ENCODE assay signal across 1 cellular context in the genomic region with DNA sequence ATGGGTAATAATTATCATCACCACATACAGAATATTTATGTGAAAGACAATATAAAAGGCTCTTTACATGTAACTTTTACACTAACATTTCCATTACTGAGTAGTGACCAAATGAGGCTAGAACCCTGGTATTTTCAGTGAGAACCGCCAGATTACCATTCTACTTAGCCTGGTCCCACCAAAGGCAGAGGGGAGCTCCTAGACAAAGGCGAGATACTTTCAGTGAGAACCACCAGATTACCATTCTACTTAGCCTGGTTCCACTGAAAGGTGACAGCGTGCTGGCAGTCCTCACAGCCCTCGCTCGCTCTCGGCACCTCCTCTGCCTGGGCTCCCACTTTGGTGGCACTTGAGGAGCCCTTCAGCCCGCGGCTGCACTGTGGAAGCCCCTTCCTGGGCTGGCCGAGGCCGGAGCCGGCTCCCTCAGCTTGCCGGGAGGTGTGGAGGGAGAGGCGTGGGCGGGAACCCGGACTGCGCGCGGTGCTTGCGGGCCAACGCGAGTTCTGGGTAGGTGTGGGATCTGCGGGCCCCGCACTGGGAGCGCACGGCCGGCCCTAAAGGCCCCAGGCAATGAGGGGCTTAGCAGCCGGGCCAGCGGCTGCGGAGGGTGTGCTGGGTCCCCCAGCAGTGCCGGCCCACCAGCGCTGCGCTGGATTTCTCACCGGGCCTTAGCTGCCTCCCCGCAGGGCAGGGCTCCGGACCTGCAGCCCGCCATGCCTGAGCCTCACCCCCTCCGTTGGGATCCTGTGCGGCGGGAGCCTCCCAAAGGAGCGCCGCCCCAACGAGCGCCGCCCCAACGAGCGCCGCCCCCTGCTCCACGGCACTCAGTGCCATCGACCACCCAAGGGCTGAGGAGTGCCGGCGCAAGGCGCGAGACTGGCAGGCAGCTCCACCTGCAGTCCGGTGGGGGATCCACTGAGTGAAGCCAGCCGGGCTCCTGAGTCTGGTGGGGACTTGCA.
A peak's percentile ranks its signal among the peaks of the same experiment; 100 is the strongest.
TF ChIP-seq lines count a peak whose summit lies in the region.

No MANE protein-coding gene starts in this region.

TF ChIP-seq in GM23338, 12 proteins besides CTCF, POLR2A, EP300 and RAD21:
- TF ChIP-seq REST (IDR thresholded peaks at IDR 0.05; ENCODE audit: unreplicated experiment), result no peak
- TF ChIP-seq ZNF331 (CRISPR knock-in tag; IDR thresholded peaks at IDR 0.05; ENCODE audit: low read depth), result no peak
- TF ChIP-seq EZH2phosphoT487 (IDR thresholded peaks at IDR 0.05; ENCODE audit: unreplicated experiment), result no peak
- peak; percentile 44; the same call in 1 of the 2 replicates for TF ChIP-seq POLR2AphosphoS5 (IDR thresholded peaks at IDR 0.05; ENCODE audit: low read depth)
- no peak for TF ChIP-seq ZNF114 (CRISPR knock-in tag; IDR thresholded peaks at IDR 0.05)
- no peak for TF ChIP-seq JUNB (IDR thresholded peaks at IDR 0.05; ENCODE audit: unreplicated experiment)
